14 cellular contexts compared by ENCODE assay signal in the genomic region with DNA sequence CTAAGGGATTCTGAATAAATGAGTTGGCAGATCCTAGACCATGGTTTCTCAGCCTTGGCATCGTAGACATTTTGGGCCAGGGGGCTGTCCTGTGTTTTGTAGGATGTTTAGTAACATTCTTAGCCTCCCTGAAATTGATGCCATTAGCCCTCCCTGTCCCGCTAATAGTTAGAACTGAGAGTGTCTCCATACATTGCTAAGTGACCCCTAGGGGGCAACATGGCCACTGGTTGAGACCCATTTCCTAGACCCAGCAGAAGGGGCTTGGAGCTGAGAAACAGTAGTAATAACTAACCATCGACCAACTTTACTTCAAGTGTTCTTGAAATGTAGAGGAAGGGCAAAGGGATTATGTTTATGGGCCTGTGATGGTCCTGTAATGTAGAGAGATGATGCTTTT. TPM values are rescaled to one million over a fixed set of nuclear protein-coding genes. Genes with fewer than 3 reads are reported as not detected.
A peak's percentile ranks its signal among the peaks of the same experiment; 100 is the strongest.
DNase-seq lines count a peak whose midpoint lies in the region; ATAC-seq, FAIRE-seq and TF ChIP-seq lines count a peak whose summit lies in the region.
"Had no signal": no experiment of that assay in that cellular context is flagged by ENCODE, and none has a peak within 500 bp of the region (broad histone marks: within the 10 kb centered on the region; RNA-seq: fewer than 3 reads in every experiment).

No MANE protein-coding gene starts in this region.

- BruUV-seq in GM12878 (replicated peaks; lab: Mats Ljungman, UMichigan): no TSS peak

- H3K27me3 ChIP-seq in GM12878 (replicated peaks in 1 of 2; ENCODE audit: control insufficient read depth in 2 of 2, insufficient read depth in 2 of 2, low read length in 1 of 2) (no peaks in the 10 kb centered on the region), hepatocyte (no peaks in the 10 kb centered on the region), ovary (no peaks in the 10 kb centered on the region)

- no peaks in the 10 kb centered on the region for H3K27me3 Mint-ChIP-seq in activated CD4-positive, alpha-beta T cell treated with anti-CD3 and anti-CD28 coated beads, Interleukin-2, amount 10 ng/mL, durations not matched to agents 7 days and 5 days
- H3K27me3 Mint-ChIP-seq in HFFc6 (ENCODE audit: insufficient read depth) (peaks cover 3% of the 10 kb centered on the region; the same call in 1 of the 2 replicates), neural crest cell (ENCODE audit: low read depth) (no peaks in the 10 kb centered on the region)

- TF ChIP-seq EP300 in GM12878 (IDR thresholded peaks at IDR 0.05; ENCODE audit: borderline replicate concordance in 1 of 2, control insufficient read depth in 1 of 2, low read depth in 2 of 2, low read length in 2 of 2) (no peak), ovary (IDR thresholded peaks at IDR 0.05) (no peak)

- no peak overlapping the region for H3K27ac ChIP-seq in GM12878 (ENCODE audit: control insufficient read depth, insufficient read depth)
- no peak overlapping the region for H3K27ac ChIP-seq in hepatocyte
- H3K27ac ChIP-seq in ovary: no peak overlapping the region
- H3K27ac ChIP-seq: HL-60 had no signal

- H3K4me1 ChIP-seq in GM12878 (ENCODE audit: control insufficient read depth, insufficient read depth, low read length) (peaks cover 32% of the 10 kb centered on the region), hepatocyte (ENCODE audit: insufficient read depth) (peaks cover 23% of the 10 kb centered on the region), ovary (ENCODE audit: insufficient read depth) (peaks cover 9% of the 10 kb centered on the region)

- WGBS in GM12878 (ENCODE audit: insufficient coverage, insufficient replicate concordance, low lambda C conversion rate, missing lambda C conversion rate): 98% methylated on average over 3 of the region's 3 CpGs
- WGBS in hepatocyte (ENCODE audit: low lambda C conversion rate, missing lambda C conversion rate): 78% methylated on average over 3 of the region's 3 CpGs
- 78 to 89% (median 79%) methylated on average over 3 of the region's 3 CpGs for WGBS in ovary, 3 donors

- H3K79me2 ChIP-seq in GM12878 (ENCODE audit: control insufficient read depth, insufficient read depth, low read length) (peaks cover 90% of the 10 kb centered on the region), hepatocyte (peaks cover 94% of the 10 kb centered on the region)

- RAD21 ChIA-PET in GM12878 (lab: Charles Lee; ENCODE audit: unreplicated experiment): interaction anchor here (3.0 to 4.5 kb wide), 2 partner anchors 65 to 68 kb away, joined by 13 to 15 read pairs; no protein-coding TSS in a partner anchor

- H3K4me3 Mint-ChIP-seq in activated CD4-positive, alpha-beta T cell treated with anti-CD3 and anti-CD28 coated beads, Interleukin-2, amount 10 ng/mL, durations not matched to agents 7 days and 5 days: no peak overlapping the region
- H3K4me3 Mint-ChIP-seq in HFFc6 (no peak overlapping the region; the same call in 1 of the 2 replicates), neural crest cell (no peak overlapping the region)

- H3K4me2 ChIP-seq in GM12878 (ENCODE audit: control insufficient read depth, insufficient read depth) (no peak overlapping the region), hepatocyte (no peak overlapping the region)

- FAIRE-seq in GM12878 (lab: Jason Lieb, UNC): peak; percentile 7

- peaks cover 4% of the 10 kb centered on the region for H3K9me3 Mint-ChIP-seq in activated CD4-positive, alpha-beta T cell treated with anti-CD3 and anti-CD28 coated beads, Interleukin-2, amount 10 ng/mL, durations not matched to agents 7 days and 5 days
- H3K9me3 Mint-ChIP-seq in HFFc6 (no peaks in the 10 kb centered on the region), neural crest cell (peaks cover 8% of the 10 kb centered on the region)

- H3K4me1 Mint-ChIP-seq in activated CD4-positive, alpha-beta T cell treated with anti-CD3 and anti-CD28 coated beads, Interleukin-2, amount 10 ng/mL, durations not matched to agents 7 days and 5 days: peaks cover 74% of the 10 kb centered on the region
- H3K4me1 Mint-ChIP-seq in HFFc6 (ENCODE audit: low read depth) (peaks cover 82% of the 10 kb centered on the region), neural crest cell (peaks cover 63% of the 10 kb centered on the region)

- peak overlapping the region; percentile 64 for H3K27ac Mint-ChIP-seq in activated CD4-positive, alpha-beta T cell treated with anti-CD3 and anti-CD28 coated beads, Interleukin-2, amount 10 ng/mL, durations not matched to agents 7 days and 5 days
- peak overlapping the region; percentile 28 for H3K27ac Mint-ChIP-seq in HFFc6
- no peak overlapping the region for H3K27ac Mint-ChIP-seq in neural crest cell (ENCODE audit: unreplicated experiment)

- no peaks in the 10 kb centered on the region for H3K9me2 ChIP-seq in hepatocyte (replicated peaks; ENCODE audit: insufficient read depth)

- ATAC-seq in GM12878 (peak; percentile 29; the same call in 2 of the 3 replicates), HG03039 (IDR thresholded peaks at IDR 0.05; ENCODE audit: unreplicated experiment) (no peak)

- peak; percentile 57 for TF ChIP-seq CTCF in HFFc6 (IDR thresholded peaks at IDR 0.05)
- peak in 1 of 3 experiments; percentile 9; a peak in 2 of 6 replicates for TF ChIP-seq CTCF in GM12878 (IDR thresholded peaks at IDR 0.05 in 2 of 3, conservative IDR thresholded peaks at IDR 0.05 in 1 of 3; ENCODE audit: control insufficient read depth in 2 of 3, extremely low read depth in 1 of 3, insufficient read depth in 1 of 3, low read depth in 3 of 3, low read length in 3 of 3)
- peak; percentile 39 for TF ChIP-seq CTCF in neural crest cell (conservative IDR thresholded peaks at IDR 0.05)
- TF ChIP-seq CTCF in hepatocyte (IDR thresholded peaks at IDR 0.05; ENCODE audit: poor library complexity): no peak
- TF ChIP-seq CTCF in ovary (IDR thresholded peaks at IDR 0.05): no peak

- H3K9ac ChIP-seq in GM12878 (ENCODE audit: control insufficient read depth, insufficient read depth, low read length): no peak overlapping the region

- intact Hi-C loops in GM12878 (cut with micrococcal nuclease; ENCODE audit: unreplicated experiment): loop anchor here (5.0 kb wide), 3 partner anchors 39 to 129 kb away; partner anchors contain the start of genes KCMF1 and TRABD2A
- intact Hi-C loops in ovary (cut with DNase I): no loop called here

- in situ Hi-C loops in GM12878 (cut with MboI): loop anchor here (5.0 kb wide), 1 partner anchor 84 kb away; no protein-coding TSS in a partner anchor

- no peak for TF ChIP-seq RAD21 in GM12878 (IDR thresholded peaks at IDR 0.05; ENCODE audit: insufficient read depth, low read depth, low read length)

- H3K36me3 Mint-ChIP-seq in activated CD4-positive, alpha-beta T cell treated with anti-CD3 and anti-CD28 coated beads, Interleukin-2, amount 10 ng/mL, durations not matched to agents 7 days and 5 days (ENCODE audit: low read depth): peaks cover 31% of the 10 kb centered on the region
- H3K36me3 Mint-ChIP-seq in HFFc6 (ENCODE audit: low read depth) (peaks cover 32% of the 10 kb centered on the region), neural crest cell (ENCODE audit: low read depth) (peaks cover 17% of the 10 kb centered on the region)

- CTCF ChIA-PET in activated CD4-positive, alpha-beta T cell treated with anti-CD3 and anti-CD28 coated beads, Interleukin-2, amount 10 ng/mL, durations not matched to agents 7 days and 5 days (lab: Charles Lee): interaction anchor here (0.6 to 1.9 kb wide), 2 partner anchors 9 to 1011 kb away, joined by 3 to 7 read pairs; no protein-coding TSS in a partner anchor
- CTCF ChIA-PET in GM12878 (lab: Yijun Ruan, JAX): interaction anchor here (1.0 to 6.7 kb wide), 5 partner anchors 8 to 71 kb away, joined by 3 to 61 read pairs (median 4); no protein-coding TSS in a partner anchor

- H2AFZ ChIP-seq in GM12878 (ENCODE audit: control insufficient read depth, low read depth, low read length) (no peak overlapping the region), hepatocyte (no peak overlapping the region)

- no peaks in the 10 kb centered on the region for H4K20me1 ChIP-seq in GM12878 (ENCODE audit: control insufficient read depth, insufficient read depth)
- H4K20me1 ChIP-seq in hepatocyte (ENCODE audit: insufficient read depth, poor library complexity, severe bottlenecking): peaks cover 70% of the 10 kb centered on the region

- no peak for DNase-seq in activated CD4-positive, alpha-beta T cell treated with anti-CD3 and anti-CD28 coated beads, Interleukin-2, amount 10 ng/mL, durations not matched to agents 7 days and 5 days
- no peak for DNase-seq in activated CD4-positive, alpha-beta T cell treated with anti-CD3 and anti-CD28 coated beads, Interleukin-2, amount 50 U/mL, for 1 hour
- no peak for DNase-seq in HFFc6
- DNase-seq in GM12878 (ENCODE audit: low read depth, low spot score): no peak
- DNase-seq in neural crest cell (ENCODE audit: low read depth, low spot score): no peak
- no peak for DNase-seq in hepatocyte (ENCODE audit: low spot score)
- DNase-seq in ovary: no peak
- DNase-seq: cerebellar nuclear complex, foreskin melanocyte, NCI-H1092, retina, T-helper 9 cell had no signal

- H3K36me3 ChIP-seq in GM12878 (ENCODE audit: control insufficient read depth in 2 of 2, insufficient read depth in 2 of 2, low read length in 1 of 2) (peaks cover 4 to 5% of the 10 kb centered on the region in 2 experiments), hepatocyte (replicated peaks; ENCODE audit: insufficient read depth, low read depth) (no peaks in the 10 kb centered on the region), ovary (no peaks in the 10 kb centered on the region)

- POLR2A ChIA-PET in activated CD4-positive, alpha-beta T cell treated with anti-CD3 and anti-CD28 coated beads, Interleukin-2, amount 10 ng/mL, durations not matched to agents 7 days and 5 days (lab: Charles Lee): no interaction called here
- POLR2A ChIA-PET in GM12878 (lab: Charles Lee): interaction anchor here (0.7 to 1.0 kb wide), 2 partner anchors 38 to 85 kb away, joined by 3 to 5 read pairs; no protein-coding TSS in a partner anchor

- H3K4me3 ChIP-seq in GM12878: no peak overlapping the region
- H3K4me3 ChIP-seq in hepatocyte: no peak overlapping the region
- no peak overlapping the region for H3K4me3 ChIP-seq in ovary

- SMC1A ChIA-PET in GM12878 (lab: Charles Lee; ENCODE audit: uncharacterized antibody, unreplicated experiment): interaction anchor here (1.1 to 1.7 kb wide), 2 partner anchors 9 to 68 kb away, joined by 3 to 4 read pairs; no protein-coding TSS in a partner anchor

- H3K9me3 ChIP-seq in GM12878 (replicated peaks; ENCODE audit: control insufficient read depth, insufficient read depth, low read length) (no peaks in the 10 kb centered on the region; the same call in 2 of the 3 replicates), hepatocyte (ENCODE audit: low read depth) (no peaks in the 10 kb centered on the region), ovary (no peaks in the 10 kb centered on the region)

- TF ChIP-seq POLR2A in GM12878 (IDR thresholded peaks at IDR 0.05; ENCODE audit: low read depth, low read length) (no peak), ovary (IDR thresholded peaks at IDR 0.05) (no peak)

RNA-seq across cellular contexts. Expression of gene KCMF1, which starts 40.8 kb away (rescaled TPM):
- total RNA-seq in activated CD4-positive, alpha-beta T cell treated with anti-CD3 and anti-CD28 coated beads, Interleukin-2, amount 10 ng/mL, durations not matched to agents 7 days and 5 days: 10 to 100 TPM; 74.7 to 75.7 TPM
- total RNA-seq in HFFc6 (2021; fragmentation: NEBNext Ultra II Directional; extraction: Animal tissue kit (Norgen Biotek cat#: 25700)): 100 to 1,000 TPM in 4 of 6 experiments, 10 to 100 TPM in 2; 95.7 to 105 (median 101) TPM
- 33.2 and 42.8 TPM in 2 replicates for total RNA-seq in GM12878 (2013; cell fraction: nucleolus; rRNA removed)
- total RNA-seq in GM12878 (2014; rRNA removed) (38.8 and 45.1 TPM in 2 replicates), GM12878 (2014; rRNA removed; fragmentation: Illumina TruSeq; extraction: Trizol) (48.2 and 51.8 TPM in 2 replicates), GM12878 (2021) (77.1 and 82.5 TPM in 2 replicates), neural crest cell (57.0 and 61.2 TPM in 2 replicates), hepatocyte (52.1 and 63.0 TPM in 2 replicates), ovary (10 to 100 TPM; 21.9 to 58.7 (median 53.5) TPM)
- polyA plus RNA-seq in GM12878 (2011; ENCODE audit: low read depth): 20.8 TPM
- polyA plus RNA-seq in GM12878 (2011; rRNA removed) (124 and 137 TPM in 2 replicates), GM12878 (2014; fragmentation: Illumina TruSeq; extraction: Trizol) (48.2 and 72.3 TPM in 2 replicates), GM12878 (2014; fragmentation: Nextera tagmentation; extraction: Ambion mirVana) (1 to 10 TPM; 8.4 to 9.8 TPM), GM12878 (2014; rRNA removed) (43.1 and 47.1 TPM in 2 replicates), GM12878 (2016; fragmentation: Nextera tagmentation; extraction: Ambion mirVana) (10 to 100 TPM; 27.2 to 30.6 TPM), hepatocyte (49.8 and 50.8 TPM in 2 replicates), ovary (10 to 100 TPM; 28.5 to 50.7 TPM)
- 57.2 and 79.4 TPM in 2 replicates for polyA plus RNA-seq in GM12878 (2011; cell fraction: cytosol; rRNA removed)
- 49.0 and 62.0 TPM in 2 replicates for polyA plus RNA-seq in GM12878 (2011; cell fraction: nucleus; rRNA removed)
- 39.3 and 61.9 TPM in 2 replicates for polyA plus RNA-seq in GM12878 (2012)
- 67.5 and 162 TPM in 2 replicates for polyA minus RNA-seq in GM12878 (2011; rRNA and poly(A)+ RNA removed)
- polyA minus RNA-seq in GM12878 (2011; cell fraction: cytosol; rRNA and poly(A)+ RNA removed): 26.2 and 45.2 TPM in 2 replicates
- 12.5 and 16.6 TPM in 2 replicates for polyA minus RNA-seq in GM12878 (2011; cell fraction: nucleus; rRNA and poly(A)+ RNA removed)

Comparison
In these comparisons a context has a peak if more than half of its experiments do, and no peak if none do; other contexts are left out.
1. CTCF ChIP-seq: peak in HFFc6 (single experiment) and neural crest cell (single experiment); none in hepatocyte (single experiment) and ovary (0 of 3).